Comparison of ENCODE assay signal across 10 cellular contexts in the genomic region with DNA sequence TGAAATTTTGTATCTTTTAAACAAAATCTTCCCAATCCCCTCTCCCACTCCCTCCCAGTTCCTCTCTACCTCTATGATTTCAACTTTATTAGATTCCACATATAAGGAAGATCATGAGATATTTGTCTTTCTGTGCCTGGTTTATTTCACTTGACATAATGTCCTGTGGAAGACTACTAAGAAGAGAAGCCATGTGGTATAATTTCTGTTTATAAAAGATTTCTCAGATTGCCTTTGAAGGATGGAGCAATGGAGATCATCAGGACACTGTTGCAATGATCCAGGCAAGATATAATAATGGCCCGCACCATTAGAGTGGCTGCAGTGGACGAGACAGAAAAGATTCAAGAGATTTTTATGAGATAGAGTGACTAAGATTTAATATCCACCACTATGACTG. TPM values are rescaled to one million over a fixed set of nuclear protein-coding genes. Genes with fewer than 3 reads are reported as not detected.
"Had no signal": no experiment of that assay in that cellular context is flagged by ENCODE, and none has a peak within 500 bp of the region (broad histone marks: within the 10 kb centered on the region; RNA-seq: fewer than 3 reads in every experiment).

No MANE protein-coding gene starts in this region.

- DNase-seq: GM23248, GOT3, H7, H9, HCEC 1CT, HFFc6 had no signal

- H3K36me3 ChIP-seq: HAP-1 had no signal

- H3K4me2 ChIP-seq: GM23338 had no signal

- H3K4me1 ChIP-seq: HAP-1 had no signal

- H3K27ac ChIP-seq: GM23248 had no signal

- H3K9ac ChIP-seq: GM23248 had no signal

- ATAC-seq: GM23338, HCT116 had no signal

- H3K9me3 ChIP-seq: HAP-1 had no signal

- H3K4me3 ChIP-seq: GM23248, GM23338, HAP-1 had no signal

- H2AFZ ChIP-seq: GM23248, GM23338 had no signal

RNA-seq across cellular contexts. Expression of a gene that starts 13.1 kb away (rescaled TPM):
- total RNA-seq: GM23248, H4, H7, H9, HFFc6 had no signal
- polyA plus RNA-seq: GM23248 had no signal
